ENCODE assay signal across 11 cellular contexts in the genomic region with DNA sequence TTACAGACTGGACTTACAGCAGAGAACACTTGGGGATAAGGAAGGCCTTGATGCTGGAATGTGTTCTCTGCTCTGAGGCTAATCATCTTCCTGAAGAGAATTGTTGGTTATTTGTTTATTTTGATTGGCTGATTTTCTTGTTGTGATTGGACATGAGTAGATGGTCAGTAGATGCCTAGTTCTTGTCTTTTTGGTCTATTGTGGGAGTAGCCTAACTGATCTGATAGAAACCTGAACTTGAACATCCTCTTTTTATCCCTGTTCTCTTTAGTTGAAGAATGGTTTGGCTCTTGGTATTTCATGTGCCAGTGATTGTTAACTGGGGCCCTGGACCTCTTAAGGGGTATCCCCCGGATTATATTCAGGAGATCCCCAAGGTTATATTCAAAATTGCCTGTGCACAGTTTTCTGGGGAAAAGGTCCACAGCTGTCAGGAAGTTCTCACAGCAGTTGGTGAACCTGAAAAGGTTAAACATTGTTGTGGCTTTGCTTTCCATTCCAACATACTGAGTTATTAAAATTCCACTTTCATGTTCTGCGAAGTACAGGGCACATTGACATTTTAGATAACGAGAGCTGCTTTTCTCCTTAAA. TPM values are rescaled to one million over a fixed set of nuclear protein-coding genes. Genes with fewer than 3 reads are reported as not detected.
A peak's percentile ranks its signal among the peaks of the same experiment; 100 is the strongest.
DNase-seq lines count a peak whose midpoint lies in the region; ATAC-seq and TF ChIP-seq lines count a peak whose summit lies in the region.
"Had no signal": no experiment of that assay in that cellular context is flagged by ENCODE, and none has a peak within 500 bp of the region (broad histone marks: within the 10 kb centered on the region; RNA-seq: fewer than 3 reads in every experiment).

No MANE protein-coding gene starts in this region.

- H3K4me3 ChIP-seq in ACC112 (ENCODE audit: low read depth, low read length), result peak overlapping the region; percentile 39
- peak overlapping the region; percentile 23; the same call in 1 of the 2 replicates for H3K4me3 ChIP-seq in GM23248
- no peak overlapping the region for H3K4me3 ChIP-seq in dorsolateral prefrontal cortex

- H3K27me3 Mint-ChIP-seq in natural killer cell treated with Interleukin-12 subunit alpha and Interleukin-12 subunit beta and Interleukin-15 and Interleukin-18, amount 100 ng/mL, for 72 hours, result no peaks in the 10 kb centered on the region
- H3K27me3 Mint-ChIP-seq: activated CD4-positive, alpha-beta T cell treated with anti-CD3 and anti-CD28 coated beads, Interleukin-2, amount 10 ng/mL, durations not matched to agents 7 days and 5 days had no signal

- peaks cover 11% of the 10 kb centered on the region for H3F3A ChIP-seq in GM23248 (ENCODE audit: insufficient read depth)

- peak; percentile 51 for DNase-seq in GM23248
- peak; percentile 62 for DNase-seq in glomerular visceral epithelial cell (ENCODE audit: extremely low spot score)
- DNase-seq in posterior cingulate gyrus, result no peak
- no peak for DNase-seq in natural killer cell treated with Interleukin-12 subunit alpha and Interleukin-12 subunit beta and Interleukin-15 and Interleukin-18, amount 100 ng/mL, for 72 hours (ENCODE audit: low spot score)
- DNase-seq in LoVo (ENCODE audit: low spot score), result no peak
- DNase-seq in dorsolateral prefrontal cortex, result no peak
- DNase-seq: activated CD4-positive, alpha-beta T cell treated with anti-CD3 and anti-CD28 coated beads, Interleukin-2, amount 10 ng/mL, durations not matched to agents 7 days and 5 days had no signal

- WGBS in GM23248 (ENCODE audit: low coverage in 1 of 2, low lambda C conversion rate in 2 of 2, missing lambda C conversion rate in 2 of 2), 2 experiments, result 24 to 29% methylated on average over 3 of the region's 3 CpGs

- intact Hi-C loops in posterior cingulate gyrus (cut with DNase I) (no loop called here), dorsolateral prefrontal cortex (cut with DNase I) (no loop called here)

- in situ Hi-C loops in GM23248 (cut with MboI), result no loop called here

- no peak for TF ChIP-seq CTCF in dorsolateral prefrontal cortex (IDR thresholded peaks at IDR 0.05 in 54 of 56, conservative IDR thresholded peaks at IDR 0.05 in 2 of 56; ENCODE audit: low read depth in 1 of 56, partially characterized antibody in 56 of 56)

- H4K20me1 ChIP-seq in GM23248 (ENCODE audit: insufficient read depth), result no peaks in the 10 kb centered on the region

- no peak overlapping the region for H3K27ac Mint-ChIP-seq in natural killer cell treated with Interleukin-12 subunit alpha and Interleukin-12 subunit beta and Interleukin-15 and Interleukin-18, amount 100 ng/mL, for 72 hours
- H3K27ac Mint-ChIP-seq: activated CD4-positive, alpha-beta T cell treated with anti-CD3 and anti-CD28 coated beads, Interleukin-2, amount 10 ng/mL, durations not matched to agents 7 days and 5 days; CD14-positive monocyte had no signal

- peaks cover 6% of the 10 kb centered on the region for H3K36me3 ChIP-seq in ACC112 (ENCODE audit: insufficient read depth, low read length)
- H3K36me3 ChIP-seq in GM23248 (ENCODE audit: low read depth), result peaks cover 6% of the 10 kb centered on the region; the same call in 1 of the 2 replicates

- H3K4me3 Mint-ChIP-seq in natural killer cell treated with Interleukin-12 subunit alpha and Interleukin-12 subunit beta and Interleukin-15 and Interleukin-18, amount 100 ng/mL, for 72 hours, result no peak overlapping the region
- H3K4me3 Mint-ChIP-seq: activated CD4-positive, alpha-beta T cell treated with anti-CD3 and anti-CD28 coated beads, Interleukin-2, amount 10 ng/mL, durations not matched to agents 7 days and 5 days; CD14-positive monocyte had no signal

- H3K27me3 ChIP-seq in ACC112 (ENCODE audit: insufficient read depth, low read length) (no peaks in the 10 kb centered on the region), GM23248 (replicated peaks; ENCODE audit: insufficient read depth) (no peaks in the 10 kb centered on the region), dorsolateral prefrontal cortex (no peaks in the 10 kb centered on the region)

- peak overlapping the region; percentile 76 for H3K4me2 ChIP-seq in GM23248 (ENCODE audit: unreplicated experiment)

- no peaks in the 10 kb centered on the region for H3K9me3 ChIP-seq in GM23248 (ENCODE audit: low read depth)

- peaks cover 14% of the 10 kb centered on the region for H3K36me3 Mint-ChIP-seq in natural killer cell treated with Interleukin-12 subunit alpha and Interleukin-12 subunit beta and Interleukin-15 and Interleukin-18, amount 100 ng/mL, for 72 hours

- H2AFZ ChIP-seq in ACC112 (ENCODE audit: low read length, unreplicated experiment) (no peak overlapping the region), GM23248 (no peak overlapping the region)
- H2AFZ ChIP-seq: parathyroid adenoma had no signal

- no peaks in the 10 kb centered on the region for H3K9me2 ChIP-seq in GM23248 (ENCODE audit: insufficient read depth)

- peak overlapping the region; percentile 37 for H3K27ac ChIP-seq in ACC112 (ENCODE audit: low read depth, low read length)
- peak overlapping the region; percentile 17; the same call in 1 of the 2 replicates for H3K27ac ChIP-seq in GM23248
- peak overlapping the region in 1 of 59 donors; percentile 23 for H3K27ac ChIP-seq in dorsolateral prefrontal cortex
- H3K27ac ChIP-seq: parathyroid adenoma had no signal

- H3K9me3 Mint-ChIP-seq in natural killer cell treated with Interleukin-12 subunit alpha and Interleukin-12 subunit beta and Interleukin-15 and Interleukin-18, amount 100 ng/mL, for 72 hours, result no peaks in the 10 kb centered on the region

- peaks cover 16% of the 10 kb centered on the region for H3K4me1 ChIP-seq in ACC112 (ENCODE audit: control insufficient read depth, insufficient read depth, low read length, unreplicated experiment)
- peaks cover 15% of the 10 kb centered on the region for H3K4me1 ChIP-seq in GM23248 (ENCODE audit: insufficient read depth)
- H3K4me1 ChIP-seq: parathyroid adenoma had no signal

- ATAC-seq in SK-N-SH treated with all-trans-retinoic acid at 6 μM for 48 hours, result peak; percentile 63; the same call in 2 of the 3 replicates
- no peak for ATAC-seq in natural killer cell treated with Interleukin-12 subunit alpha and Interleukin-12 subunit beta and Interleukin-15 and Interleukin-18, amount 100 ng/mL, for 72 hours

- H3K79me2 ChIP-seq in ACC112 (ENCODE audit: control insufficient read depth, insufficient read depth, low read length, unreplicated experiment) (peaks cover 53% of the 10 kb centered on the region), GM23248 (ENCODE audit: insufficient read depth) (peaks cover 100% of the 10 kb centered on the region)

- H3K4me1 Mint-ChIP-seq in natural killer cell treated with Interleukin-12 subunit alpha and Interleukin-12 subunit beta and Interleukin-15 and Interleukin-18, amount 100 ng/mL, for 72 hours (ENCODE audit: low read depth in 2 of 2), result peaks cover 12% of the 10 kb centered on the region in 2 donors

- 0 out of 2 replicates have a peak overlapping the region, but pooled peaks have one; percentile 2 for H3K9ac ChIP-seq in GM23248
- H3K9ac ChIP-seq: parathyroid adenoma had no signal

TF ChIP-seq in SK-N-SH treated with all-trans-retinoic acid at 6 μM for 48 hours, 23 proteins besides CTCF, POLR2A, EP300 and RAD21 (continues in another document):
- TF ChIP-seq ESRRG (CRISPR knock-in tag; IDR thresholded peaks at IDR 0.05) (no peak), ZFP30 (CRISPR knock-in tag; IDR thresholded peaks at IDR 0.05) (no peak), TOX (CRISPR knock-in tag; IDR thresholded peaks at IDR 0.05; ENCODE audit: borderline replicate concordance) (no peak)
- TF ChIP-seq, protein P1, sequence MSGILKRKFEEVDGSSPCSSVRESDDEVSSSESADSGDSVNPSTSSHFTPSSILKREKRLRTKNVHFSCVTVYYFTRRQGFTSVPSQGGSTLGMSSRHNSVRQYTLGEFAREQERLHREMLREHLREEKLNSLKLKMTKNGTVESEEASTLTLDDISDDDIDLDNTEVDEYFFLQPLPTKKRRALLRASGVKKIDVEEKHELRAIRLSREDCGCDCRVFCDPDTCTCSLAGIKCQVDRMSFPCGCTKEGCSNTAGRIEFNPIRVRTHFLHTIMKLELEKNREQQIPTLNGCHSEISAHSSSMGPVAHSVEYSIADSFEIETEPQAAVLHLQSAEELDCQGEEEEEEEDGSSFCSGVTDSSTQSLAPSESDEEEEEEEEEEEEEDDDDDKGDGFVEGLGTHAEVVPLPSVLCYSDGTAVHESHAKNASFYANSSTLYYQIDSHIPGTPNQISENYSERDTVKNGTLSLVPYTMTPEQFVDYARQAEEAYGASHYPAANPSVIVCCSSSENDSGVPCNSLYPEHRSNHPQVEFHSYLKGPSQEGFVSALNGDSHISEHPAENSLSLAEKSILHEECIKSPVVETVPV (CRISPR knock-in tag; IDR thresholded peaks at IDR 0.05), result no peak
- TF ChIP-seq, protein P2, sequence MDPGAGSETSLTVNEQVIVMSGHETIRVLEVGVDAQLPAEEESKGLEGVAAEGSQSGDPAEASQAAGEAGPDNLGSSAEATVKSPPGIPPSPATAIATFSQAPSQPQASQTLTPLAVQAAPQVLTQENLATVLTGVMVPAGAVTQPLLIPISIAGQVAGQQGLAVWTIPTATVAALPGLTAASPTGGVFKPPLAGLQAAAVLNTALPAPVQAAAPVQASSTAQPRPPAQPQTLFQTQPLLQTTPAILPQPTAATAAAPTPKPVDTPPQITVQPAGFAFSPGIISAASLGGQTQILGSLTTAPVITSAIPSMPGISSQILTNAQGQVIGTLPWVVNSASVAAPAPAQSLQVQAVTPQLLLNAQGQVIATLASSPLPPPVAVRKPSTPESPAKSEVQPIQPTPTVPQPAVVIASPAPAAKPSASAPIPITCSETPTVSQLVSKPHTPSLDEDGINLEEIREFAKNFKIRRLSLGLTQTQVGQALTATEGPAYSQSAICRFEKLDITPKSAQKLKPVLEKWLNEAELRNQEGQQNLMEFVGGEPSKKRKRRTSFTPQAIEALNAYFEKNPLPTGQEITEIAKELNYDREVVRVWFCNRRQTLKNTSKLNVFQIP (CRISPR knock-in tag; IDR thresholded peaks at IDR 0.05; ENCODE audit: borderline replicate concordance, low read depth), result no peak

RNA-seq across cellular contexts. Expression of a gene that starts 13.6 kb away (rescaled TPM):
- total RNA-seq in GM23248 (2014; rRNA removed; shearing (Covaris generic)), result 124 and 136 TPM in 2 replicates
- polyA plus RNA-seq in GM23248 (2016; fragmentation: Nextera tagmentation; extraction: Ambion mirVana), result 113 and 116 TPM in 2 replicates
- total RNA-seq in natural killer cell treated with Interleukin-12 subunit alpha and Interleukin-12 subunit beta and Interleukin-15 and Interleukin-18, amount 100 ng/mL, for 72 hours, result 10 to 100 TPM; 37.4 to 65.5 TPM
- 10 to 100 TPM; 12.6 to 27.0 (median 18.1) TPM for total RNA-seq in dorsolateral prefrontal cortex

Comparison
In these comparisons a context has a peak if more than half of its experiments do, and no peak if none do; other contexts are left out.
1. H3K4me3 ChIP-seq: peak in ACC112 (single experiment) and GM23248 (single experiment); none in dorsolateral prefrontal cortex (0 of 59).
2. DNase-seq: peak in GM23248 (single experiment) and glomerular visceral epithelial cell (single experiment); none in posterior cingulate gyrus (0 of 10), natural killer cell treated with Interleukin-12 subunit alpha and Interleukin-12 subunit beta and Interleukin-15 and Interleukin-18, amount 100 ng/mL, for 72 hours (single experiment), LoVo (single experiment) and dorsolateral prefrontal cortex (0 of 10).